Comparison of ENCODE assay signal across 1 cellular context in the genomic region with DNA sequence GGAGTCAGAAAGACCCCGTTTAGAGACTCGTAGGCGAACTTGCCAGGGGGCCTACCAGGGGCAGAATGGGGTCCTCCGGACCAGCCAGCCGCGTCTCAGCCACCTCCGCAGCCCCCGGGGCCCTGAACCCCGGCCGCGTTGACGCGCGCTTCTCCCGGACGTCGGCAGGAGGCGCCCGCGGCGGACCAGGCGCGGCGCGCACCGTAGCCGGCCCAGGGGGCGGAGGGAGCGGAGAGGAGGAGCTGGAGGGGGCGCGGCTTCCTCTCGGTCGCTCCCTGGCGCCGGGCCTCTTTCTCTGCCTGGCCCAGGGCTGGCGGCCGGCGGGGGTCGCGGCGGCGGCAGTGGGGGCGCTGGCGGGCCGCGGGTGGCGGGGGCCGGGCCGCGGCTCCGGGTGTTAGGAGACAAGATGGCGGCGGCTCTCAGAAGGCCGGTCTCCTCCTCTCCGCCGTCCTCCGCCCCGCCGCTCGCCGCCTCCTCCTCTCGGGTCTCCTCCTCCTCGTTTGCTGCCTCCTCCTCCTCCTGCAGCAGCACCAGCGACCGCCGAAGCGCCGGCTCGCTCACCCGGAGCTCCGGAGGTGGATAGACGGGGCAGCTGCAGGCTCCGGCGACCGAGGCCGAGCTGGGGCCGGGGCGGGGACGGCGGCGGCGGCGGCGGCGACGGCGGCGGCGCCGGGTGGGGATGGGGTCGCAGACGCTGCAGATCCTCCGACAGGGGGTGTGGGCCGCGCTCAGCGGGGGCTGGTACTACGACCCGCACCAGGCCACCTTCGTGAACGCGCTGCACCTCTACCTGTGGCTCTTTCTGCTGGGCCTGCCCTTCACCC.
TF ChIP-seq lines count a peak whose summit lies in the region.

A gene (plus strand): TSS at position 288 of the 824 bp plus-strand sequence. CDS start 392 bp downstream, at position 680.

TF ChIP-seq in HepG2, 621 proteins besides CTCF, POLR2A, EP300 and RAD21 (continued from another document and continues in another):
- TF ChIP-seq, protein P1, sequence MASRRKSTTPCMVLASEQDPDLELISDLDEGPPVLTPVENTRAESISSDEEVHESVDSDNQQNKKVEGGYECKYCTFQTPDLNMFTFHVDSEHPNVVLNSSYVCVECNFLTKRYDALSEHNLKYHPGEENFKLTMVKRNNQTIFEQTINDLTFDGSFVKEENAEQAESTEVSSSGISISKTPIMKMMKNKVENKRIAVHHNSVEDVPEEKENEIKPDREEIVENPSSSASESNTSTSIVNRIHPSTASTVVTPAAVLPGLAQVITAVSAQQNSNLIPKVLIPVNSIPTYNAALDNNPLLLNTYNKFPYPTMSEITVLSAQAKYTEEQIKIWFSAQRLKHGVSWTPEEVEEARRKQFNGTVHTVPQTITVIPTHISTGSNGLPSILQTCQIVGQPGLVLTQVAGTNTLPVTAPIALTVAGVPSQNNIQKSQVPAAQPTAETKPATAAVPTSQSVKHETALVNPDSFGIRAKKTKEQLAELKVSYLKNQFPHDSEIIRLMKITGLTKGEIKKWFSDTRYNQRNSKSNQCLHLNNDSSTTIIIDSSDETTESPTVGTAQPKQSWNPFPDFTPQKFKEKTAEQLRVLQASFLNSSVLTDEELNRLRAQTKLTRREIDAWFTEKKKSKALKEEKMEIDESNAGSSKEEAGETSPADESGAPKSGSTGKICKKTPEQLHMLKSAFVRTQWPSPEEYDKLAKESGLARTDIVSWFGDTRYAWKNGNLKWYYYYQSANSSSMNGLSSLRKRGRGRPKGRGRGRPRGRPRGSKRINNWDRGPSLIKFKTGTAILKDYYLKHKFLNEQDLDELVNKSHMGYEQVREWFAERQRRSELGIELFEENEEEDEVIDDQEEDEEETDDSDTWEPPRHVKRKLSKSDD (CRISPR knock-in tag; IDR thresholded peaks at IDR 0.05; ENCODE audit: low read depth): no peak
- TF ChIP-seq ZNF562 (CRISPR knock-in tag; IDR thresholded peaks at IDR 0.05; ENCODE audit: borderline replicate concordance) (no peak), SNAPC2 (CRISPR knock-in tag; IDR thresholded peaks at IDR 0.05) (no peak), HNRNPUL1 (IDR thresholded peaks at IDR 0.05; ENCODE audit: low read depth, low read length) (no peak), ZNF138 (CRISPR knock-in tag; IDR thresholded peaks at IDR 0.05; ENCODE audit: low read depth) (no peak), ZNF703 (CRISPR knock-in tag; IDR thresholded peaks at IDR 0.05; ENCODE audit: borderline replicate concordance) (no peak), FOXA1 (IDR thresholded peaks at IDR 0.05) (no peak), FOXA1 (CRISPR knock-in tag; IDR thresholded peaks at IDR 0.05) (0 out of 2 replicates have a peak, but pooled peaks have one; percentile 2), ZNF343 (CRISPR knock-in tag; IDR thresholded peaks at IDR 0.05) (no peak), ZFP36L2 (CRISPR knock-in tag; IDR thresholded peaks at IDR 0.05) (no peak), ARID2 (CRISPR knock-in tag; IDR thresholded peaks at IDR 0.05; ENCODE audit: borderline replicate concordance) (no peak), HDAC1 (CRISPR knock-in tag; IDR thresholded peaks at IDR 0.05) (no peak), ZNF768 (CRISPR knock-in tag; IDR thresholded peaks at IDR 0.05) (peak; percentile 23; the same call in 1 of the 2 replicates), RXRA (CRISPR knock-in tag; IDR thresholded peaks at IDR 0.05) (no peak), KMT2A (CRISPR knock-in tag; IDR thresholded peaks at IDR 0.05) (peak; percentile 35; the same call in 1 of the 2 replicates), CC2D1A (CRISPR knock-in tag; IDR thresholded peaks at IDR 0.05) (no peak), KDM3A (CRISPR knock-in tag; IDR thresholded peaks at IDR 0.05; ENCODE audit: low read depth) (peak; percentile 38; the same call in 1 of the 2 replicates), ZNF776 (CRISPR knock-in tag; IDR thresholded peaks at IDR 0.05) (peak; percentile 37; the same call in 1 of the 2 replicates), TRIM24 (CRISPR knock-in tag; IDR thresholded peaks at IDR 0.05) (no peak), ZSCAN20 (CRISPR knock-in tag; IDR thresholded peaks at IDR 0.05; ENCODE audit: borderline replicate concordance) (no peak), HNRNPL (IDR thresholded peaks at IDR 0.05; ENCODE audit: low read depth, low read length) (no peak), ZNF83 (CRISPR knock-in tag; IDR thresholded peaks at IDR 0.05; ENCODE audit: borderline replicate concordance) (no peak), SUZ12 (IDR thresholded peaks at IDR 0.05; ENCODE audit: low read depth, low read length) (no peak), NCOR1 (IDR thresholded peaks at IDR 0.05; ENCODE audit: borderline replicate concordance, low read length) (no peak), MTA1 (CRISPR knock-in tag; IDR thresholded peaks at IDR 0.05; ENCODE audit: borderline replicate concordance) (no peak), ZNF616 (CRISPR knock-in tag; IDR thresholded peaks at IDR 0.05; ENCODE audit: low read depth) (no peak; the same call in 1 of the 2 replicates), FOXK2 (IDR thresholded peaks at IDR 0.05) (no peak), NFKBIZ (CRISPR knock-in tag; IDR thresholded peaks at IDR 0.05) (no peak), ADNP (CRISPR knock-in tag; IDR thresholded peaks at IDR 0.05) (no peak), CHD4 (IDR thresholded peaks at IDR 0.05; ENCODE audit: borderline replicate concordance, low read length) (no peak), PHF8 (CRISPR knock-in tag; IDR thresholded peaks at IDR 0.05) (peak; percentile 74)
- TF ChIP-seq, protein P2, sequence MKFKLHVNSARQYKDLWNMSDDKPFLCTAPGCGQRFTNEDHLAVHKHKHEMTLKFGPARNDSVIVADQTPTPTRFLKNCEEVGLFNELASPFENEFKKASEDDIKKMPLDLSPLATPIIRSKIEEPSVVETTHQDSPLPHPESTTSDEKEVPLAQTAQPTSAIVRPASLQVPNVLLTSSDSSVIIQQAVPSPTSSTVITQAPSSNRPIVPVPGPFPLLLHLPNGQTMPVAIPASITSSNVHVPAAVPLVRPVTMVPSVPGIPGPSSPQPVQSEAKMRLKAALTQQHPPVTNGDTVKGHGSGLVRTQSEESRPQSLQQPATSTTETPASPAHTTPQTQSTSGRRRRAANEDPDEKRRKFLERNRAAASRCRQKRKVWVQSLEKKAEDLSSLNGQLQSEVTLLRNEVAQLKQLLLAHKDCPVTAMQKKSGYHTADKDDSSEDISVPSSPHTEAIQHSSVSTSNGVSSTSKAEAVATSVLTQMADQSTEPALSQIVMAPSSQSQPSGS (CRISPR knock-in tag; IDR thresholded peaks at IDR 0.05): no peak
- TF ChIP-seq, protein P3, sequence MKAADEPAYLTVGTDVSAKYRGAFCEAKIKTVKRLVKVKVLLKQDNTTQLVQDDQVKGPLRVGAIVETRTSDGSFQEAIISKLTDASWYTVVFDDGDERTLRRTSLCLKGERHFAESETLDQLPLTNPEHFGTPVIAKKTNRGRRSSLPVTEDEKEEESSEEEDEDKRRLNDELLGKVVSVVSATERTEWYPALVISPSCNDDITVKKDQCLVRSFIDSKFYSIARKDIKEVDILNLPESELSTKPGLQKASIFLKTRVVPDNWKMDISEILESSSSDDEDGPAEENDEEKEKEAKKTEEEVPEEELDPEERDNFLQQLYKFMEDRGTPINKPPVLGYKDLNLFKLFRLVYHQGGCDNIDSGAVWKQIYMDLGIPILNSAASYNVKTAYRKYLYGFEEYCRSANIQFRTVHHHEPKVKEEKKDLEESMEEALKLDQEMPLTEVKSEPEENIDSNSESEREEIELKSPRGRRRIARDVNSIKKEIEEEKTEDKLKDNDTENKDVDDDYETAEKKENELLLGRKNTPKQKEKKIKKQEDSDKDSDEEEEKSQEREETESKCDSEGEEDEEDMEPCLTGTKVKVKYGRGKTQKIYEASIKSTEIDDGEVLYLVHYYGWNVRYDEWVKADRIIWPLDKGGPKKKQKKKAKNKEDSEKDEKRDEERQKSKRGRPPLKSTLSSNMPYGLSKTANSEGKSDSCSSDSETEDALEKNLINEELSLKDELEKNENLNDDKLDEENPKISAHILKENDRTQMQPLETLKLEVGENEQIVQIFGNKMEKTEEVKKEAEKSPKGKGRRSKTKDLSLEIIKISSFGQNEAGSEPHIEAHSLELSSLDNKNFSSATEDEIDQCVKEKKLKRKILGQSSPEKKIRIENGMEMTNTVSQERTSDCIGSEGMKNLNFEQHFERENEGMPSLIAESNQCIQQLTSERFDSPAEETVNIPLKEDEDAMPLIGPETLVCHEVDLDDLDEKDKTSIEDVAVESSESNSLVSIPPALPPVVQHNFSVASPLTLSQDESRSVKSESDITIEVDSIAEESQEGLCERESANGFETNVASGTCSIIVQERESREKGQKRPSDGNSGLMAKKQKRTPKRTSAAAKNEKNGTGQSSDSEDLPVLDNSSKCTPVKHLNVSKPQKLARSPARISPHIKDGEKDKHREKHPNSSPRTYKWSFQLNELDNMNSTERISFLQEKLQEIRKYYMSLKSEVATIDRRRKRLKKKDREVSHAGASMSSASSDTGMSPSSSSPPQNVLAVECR (CRISPR knock-in tag; IDR thresholded peaks at IDR 0.05; ENCODE audit: borderline replicate concordance): peak; percentile 48; the same call in 1 of the 2 replicates
- TF ChIP-seq, protein P4, sequence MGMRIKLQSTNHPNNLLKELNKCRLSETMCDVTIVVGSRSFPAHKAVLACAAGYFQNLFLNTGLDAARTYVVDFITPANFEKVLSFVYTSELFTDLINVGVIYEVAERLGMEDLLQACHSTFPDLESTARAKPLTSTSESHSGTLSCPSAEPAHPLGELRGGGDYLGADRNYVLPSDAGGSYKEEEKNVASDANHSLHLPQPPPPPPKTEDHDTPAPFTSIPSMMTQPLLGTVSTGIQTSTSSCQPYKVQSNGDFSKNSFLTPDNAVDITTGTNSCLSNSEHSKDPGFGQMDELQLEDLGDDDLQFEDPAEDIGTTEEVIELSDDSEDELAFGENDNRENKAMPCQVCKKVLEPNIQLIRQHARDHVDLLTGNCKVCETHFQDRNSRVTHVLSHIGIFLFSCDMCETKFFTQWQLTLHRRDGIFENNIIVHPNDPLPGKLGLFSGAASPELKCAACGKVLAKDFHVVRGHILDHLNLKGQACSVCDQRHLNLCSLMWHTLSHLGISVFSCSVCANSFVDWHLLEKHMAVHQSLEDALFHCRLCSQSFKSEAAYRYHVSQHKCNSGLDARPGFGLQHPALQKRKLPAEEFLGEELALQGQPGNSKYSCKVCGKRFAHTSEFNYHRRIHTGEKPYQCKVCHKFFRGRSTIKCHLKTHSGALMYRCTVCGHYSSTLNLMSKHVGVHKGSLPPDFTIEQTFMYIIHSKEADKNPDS (CRISPR knock-in tag; IDR thresholded peaks at IDR 0.05): no peak
- TF ChIP-seq, protein P5, sequence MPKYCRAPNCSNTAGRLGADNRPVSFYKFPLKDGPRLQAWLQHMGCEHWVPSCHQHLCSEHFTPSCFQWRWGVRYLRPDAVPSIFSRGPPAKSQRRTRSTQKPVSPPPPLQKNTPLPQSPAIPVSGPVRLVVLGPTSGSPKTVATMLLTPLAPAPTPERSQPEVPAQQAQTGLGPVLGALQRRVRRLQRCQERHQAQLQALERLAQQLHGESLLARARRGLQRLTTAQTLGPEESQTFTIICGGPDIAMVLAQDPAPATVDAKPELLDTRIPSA (CRISPR knock-in tag; IDR thresholded peaks at IDR 0.05; ENCODE audit: borderline replicate concordance): no peak
- TF ChIP-seq, protein P6, sequence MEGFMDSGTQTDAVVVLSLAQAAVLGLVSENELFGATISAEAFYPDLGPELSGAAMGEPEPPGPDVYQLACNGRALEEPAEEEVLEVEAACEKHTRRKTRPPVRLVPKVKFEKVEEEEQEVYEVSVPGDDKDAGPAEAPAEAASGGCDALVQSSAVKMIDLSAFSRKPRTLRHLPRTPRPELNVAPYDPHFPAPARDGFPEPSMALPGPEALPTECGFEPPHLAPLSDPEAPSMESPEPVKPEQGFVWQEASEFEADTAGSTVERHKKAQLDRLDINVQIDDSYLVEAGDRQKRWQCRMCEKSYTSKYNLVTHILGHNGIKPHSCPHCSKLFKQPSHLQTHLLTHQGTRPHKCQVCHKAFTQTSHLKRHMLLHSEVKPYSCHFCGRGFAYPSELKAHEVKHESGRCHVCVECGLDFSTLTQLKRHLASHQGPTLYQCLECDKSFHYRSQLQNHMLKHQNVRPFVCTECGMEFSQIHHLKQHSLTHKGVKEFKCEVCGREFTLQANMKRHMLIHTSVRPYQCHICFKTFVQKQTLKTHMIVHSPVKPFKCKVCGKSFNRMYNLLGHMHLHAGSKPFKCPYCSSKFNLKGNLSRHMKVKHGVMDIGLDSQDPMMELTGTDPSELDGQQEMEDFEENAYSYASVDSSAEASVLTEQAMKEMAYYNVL (CRISPR knock-in tag; IDR thresholded peaks at IDR 0.05; ENCODE audit: borderline replicate concordance): no peak
- TF ChIP-seq, protein P7, sequence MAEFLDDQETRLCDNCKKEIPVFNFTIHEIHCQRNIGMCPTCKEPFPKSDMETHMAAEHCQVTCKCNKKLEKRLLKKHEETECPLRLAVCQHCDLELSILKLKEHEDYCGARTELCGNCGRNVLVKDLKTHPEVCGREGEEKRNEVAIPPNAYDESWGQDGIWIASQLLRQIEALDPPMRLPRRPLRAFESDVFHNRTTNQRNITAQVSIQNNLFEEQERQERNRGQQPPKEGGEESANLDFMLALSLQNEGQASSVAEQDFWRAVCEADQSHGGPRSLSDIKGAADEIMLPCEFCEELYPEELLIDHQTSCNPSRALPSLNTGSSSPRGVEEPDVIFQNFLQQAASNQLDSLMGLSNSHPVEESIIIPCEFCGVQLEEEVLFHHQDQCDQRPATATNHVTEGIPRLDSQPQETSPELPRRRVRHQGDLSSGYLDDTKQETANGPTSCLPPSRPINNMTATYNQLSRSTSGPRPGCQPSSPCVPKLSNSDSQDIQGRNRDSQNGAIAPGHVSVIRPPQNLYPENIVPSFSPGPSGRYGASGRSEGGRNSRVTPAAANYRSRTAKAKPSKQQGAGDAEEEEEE (CRISPR knock-in tag; IDR thresholded peaks at IDR 0.05; ENCODE audit: borderline replicate concordance): no peak
